Comparison of ENCODE assay signal across 8 cellular contexts in the genomic region with DNA sequence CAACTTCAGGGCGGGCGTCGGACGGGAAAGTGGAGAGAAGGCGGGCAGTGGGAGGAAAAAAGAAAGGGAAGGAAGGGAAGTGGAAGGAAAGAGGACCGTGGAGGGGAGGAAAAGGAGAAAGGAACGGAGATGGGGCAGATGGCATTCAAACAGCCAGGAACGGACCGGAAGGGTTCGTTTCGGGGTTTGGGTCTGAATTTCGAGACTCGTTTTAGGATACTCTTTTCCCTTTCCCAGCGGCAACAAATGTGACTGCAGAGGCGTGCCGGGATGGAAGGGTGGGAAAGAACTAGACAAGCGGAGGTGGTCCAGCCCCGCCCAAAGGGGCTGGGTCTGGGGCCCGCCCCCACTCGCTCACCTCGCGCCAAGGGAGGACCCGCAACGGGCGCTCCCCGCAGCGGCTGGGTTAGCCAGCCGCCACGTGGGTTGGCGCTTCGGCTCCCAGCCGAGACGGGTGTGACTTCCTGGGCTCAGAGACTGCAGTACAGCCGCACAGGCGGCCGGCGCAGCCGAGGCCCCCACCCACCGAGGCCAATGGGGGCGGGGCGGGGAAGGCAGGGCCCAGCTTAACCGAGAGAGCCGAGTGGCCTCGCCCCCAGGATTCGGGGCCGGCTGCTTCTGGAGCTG. TPM values are rescaled to one million over a fixed set of nuclear protein-coding genes. Genes with fewer than 3 reads are reported as not detected.
DNase-seq lines count a peak whose midpoint lies in the region; ATAC-seq and TF ChIP-seq lines count a peak whose summit lies in the region.

No MANE protein-coding gene starts in this region.

- peaks cover 74% of the 10 kb centered on the region for H3K27me3 Mint-ChIP-seq in activated CD8-positive, alpha-beta memory T cell treated with anti-CD3 and anti-CD28 coated beads, Interleukin-2, amount 10 ng/mL, durations not matched to agents 7 days and 5 days

- DNase-seq in AG09309 (ENCODE audit: low read depth) (peak; percentile 62), NCI-H446 treated with DMSO at 0.1 percent for 48 hours (lab: John Stamatoyannopoulos, UW) (peak; percentile 91), fibroblast of lung (ENCODE audit: low read depth in 2 of 2) (peak; percentile 90 to 97), ureter (ENCODE audit: low spot score) (peak; percentile 74)
- DNase-seq in activated CD8-positive, alpha-beta memory T cell treated with anti-CD3 and anti-CD28 coated beads, Interleukin-2, amount 10 ng/mL, durations not matched to agents 7 days and 5 days, result peak; percentile 56

- H3K27ac ChIP-seq in fibroblast of lung (ENCODE audit: insufficient read depth, low read length) (peak overlapping the region; percentile 94), mucosa of rectum (ENCODE audit: low read depth in 2 of 2, low read length in 2 of 2) (peak overlapping the region; percentile 58)

- H3K9me3 ChIP-seq in fibroblast of lung (ENCODE audit: control insufficient read depth, insufficient read depth, low read depth, low read length), result no peaks in the 10 kb centered on the region
- no peaks in the 10 kb centered on the region for H3K9me3 ChIP-seq in mucosa of rectum (ENCODE audit: control insufficient read depth in 2 of 2, low read length in 2 of 2)

- TF ChIP-seq CTCF in AG09309 (IDR thresholded peaks at IDR 0.05; ENCODE audit: control insufficient read depth, insufficient read depth, low read depth, low read length, missing control alignments) (no peak), fibroblast of lung (conservative IDR thresholded peaks at IDR 0.05 in 1 of 2, IDR thresholded peaks at IDR 0.05 in 1 of 2; ENCODE audit: low read depth in 1 of 2, low read length in 2 of 2) (no peak)

- peaks cover 31% of the 10 kb centered on the region for H3K4me1 Mint-ChIP-seq in activated CD8-positive, alpha-beta memory T cell treated with anti-CD3 and anti-CD28 coated beads, Interleukin-2, amount 10 ng/mL, durations not matched to agents 7 days and 5 days

- H3K27me3 ChIP-seq in fibroblast of lung (ENCODE audit: control insufficient read depth, insufficient read depth, low read length), result no peaks in the 10 kb centered on the region
- H3K27me3 ChIP-seq in mucosa of rectum (ENCODE audit: control insufficient read depth in 2 of 2, insufficient read depth in 2 of 2, low read length in 2 of 2), result peaks cover 31 to 46% of the 10 kb centered on the region in 2 donors

- ATAC-seq in GM18519 (IDR thresholded peaks at IDR 0.05; ENCODE audit: low FRiP score, unreplicated experiment) (peak; percentile 51), HG03039 (IDR thresholded peaks at IDR 0.05; ENCODE audit: unreplicated experiment) (peak; percentile 39)
- ATAC-seq in activated CD8-positive, alpha-beta memory T cell treated with anti-CD3 and anti-CD28 coated beads, Interleukin-2, amount 10 ng/mL, durations not matched to agents 7 days and 5 days, result peak; percentile 63

- H3K9ac ChIP-seq in fibroblast of lung (ENCODE audit: insufficient read depth, low read length) (peak overlapping the region; percentile 75), mucosa of rectum (ENCODE audit: low read depth in 1 of 2, low read length in 2 of 2) (peak overlapping the region in 1 of 2 donors; percentile 28)

- H3K4me2 ChIP-seq in fibroblast of lung (ENCODE audit: extremely low read depth, insufficient read depth, low read length), result peak overlapping the region; percentile 98

- H3K36me3 Mint-ChIP-seq in activated CD8-positive, alpha-beta memory T cell treated with anti-CD3 and anti-CD28 coated beads, Interleukin-2, amount 10 ng/mL, durations not matched to agents 7 days and 5 days, result no peaks in the 10 kb centered on the region

- no peak overlapping the region for H3K27ac Mint-ChIP-seq in activated CD8-positive, alpha-beta memory T cell treated with anti-CD3 and anti-CD28 coated beads, Interleukin-2, amount 10 ng/mL, durations not matched to agents 7 days and 5 days

- H3K36me3 ChIP-seq in fibroblast of lung (ENCODE audit: control insufficient read depth, insufficient read depth, low read length), result no peaks in the 10 kb centered on the region
- no peaks in the 10 kb centered on the region for H3K36me3 ChIP-seq in mucosa of rectum (ENCODE audit: control insufficient read depth in 2 of 2, insufficient read depth in 2 of 2, low read length in 2 of 2)

- H3K4me3 ChIP-seq in AG09309 (ENCODE audit: control insufficient read depth, low read depth, low read length) (peak overlapping the region; percentile 79), fibroblast of lung (replicated peaks in 1 of 4; ENCODE audit: control extremely low read depth in 1 of 4, insufficient read depth in 1 of 4, low read depth in 3 of 4, low read length in 4 of 4) (peak overlapping the region; percentile 75 to 93 (median 88)), mucosa of rectum (ENCODE audit: low read length in 2 of 2) (peak overlapping the region; percentile 47 to 76)

- H4K20me1 ChIP-seq in fibroblast of lung (ENCODE audit: control insufficient read depth, extremely low read depth, insufficient read depth, low read length), result no peaks in the 10 kb centered on the region

- peaks cover 42% of the 10 kb centered on the region for H3K79me2 ChIP-seq in fibroblast of lung (ENCODE audit: control insufficient read depth, insufficient read depth, low read length)

- H3K4me3 Mint-ChIP-seq in activated CD8-positive, alpha-beta memory T cell treated with anti-CD3 and anti-CD28 coated beads, Interleukin-2, amount 10 ng/mL, durations not matched to agents 7 days and 5 days, result peak overlapping the region; percentile 67

- CTCF ChIA-PET in activated CD8-positive, alpha-beta memory T cell treated with anti-CD3 and anti-CD28 coated beads, Interleukin-2, amount 10 ng/mL, durations not matched to agents 7 days and 5 days (lab: Charles Lee), result no interaction called here

- peak overlapping the region; percentile 90 for H2AFZ ChIP-seq in fibroblast of lung (ENCODE audit: low read length)

- H3K9me3 Mint-ChIP-seq in activated CD8-positive, alpha-beta memory T cell treated with anti-CD3 and anti-CD28 coated beads, Interleukin-2, amount 10 ng/mL, durations not matched to agents 7 days and 5 days (ENCODE audit: low read depth), result no peaks in the 10 kb centered on the region

- H3K4me1 ChIP-seq in fibroblast of lung (ENCODE audit: control insufficient read depth, extremely low read depth, insufficient read depth, low read length) (peaks cover 5% of the 10 kb centered on the region), mucosa of rectum (ENCODE audit: control insufficient read depth in 2 of 2, insufficient read depth in 2 of 2, low read length in 2 of 2) (peaks cover 8 to 16% of the 10 kb centered on the region in 2 donors)

RNA-seq across cellular contexts. Expression of a gene that starts 2.7 kb away (rescaled TPM):
- under 1 TPM in 1 of 2 experiments, not detected in 1; 0.45 TPM for total RNA-seq in activated CD8-positive, alpha-beta memory T cell treated with anti-CD3 and anti-CD28 coated beads, Interleukin-2, amount 10 ng/mL, durations not matched to agents 7 days and 5 days
- total RNA-seq in fibroblast of lung, result 190 and 227 TPM in 2 replicates
- 51.9 and 144 TPM in 2 replicates for polyA plus RNA-seq in fibroblast of lung
- polyA plus RNA-seq in fibroblast of lung (2012), result 45.9 and 123 TPM in 2 replicates
- polyA minus RNA-seq in fibroblast of lung (ENCODE audit: low replicate concordance), result 175 and 349 TPM in 2 replicates
- total RNA-seq in ureter, result 75.9 TPM

Comparison
In these comparisons a context has a peak if more than half of its experiments do, and no peak if none do; other contexts are left out.
1. Peak in every context shown above with its lines: DNase-seq, ATAC-seq, H3K4me3 ChIP-seq and H3K27ac ChIP-seq.
2. RNA of a gene that starts 2.7 kb away (total RNA-seq): 190 to 227 TPM in fibroblast of lung and 75.9 TPM in ureter (single experiment); 0.45 TPM in activated CD8-positive, alpha-beta memory T cell treated with anti-CD3 and anti-CD28 coated beads, Interleukin-2, amount 10 ng/mL, durations not matched to agents 7 days and 5 days; every median in the first group is over 10 times any median in the second.